Comparison of ENCODE assay signal across 35 cellular contexts in genomic region chr20:2364014-2364413, GRCh38. TPM values are rescaled to one million over a fixed set of nuclear protein-coding genes. Genes with fewer than 3 reads are reported as not detected.
A peak's percentile ranks its signal among the peaks of the same experiment; 100 is the strongest.
DNase-seq lines count a peak whose midpoint lies in the region; ATAC-seq, FAIRE-seq and TF ChIP-seq lines count a peak whose summit lies in the region.
"Had no signal": no experiment of that assay in that cellular context is flagged by ENCODE, and none has a peak within 500 bp of the region (broad histone marks: within the 10 kb centered on the region; RNA-seq: fewer than 3 reads in every experiment).

No MANE protein-coding gene starts in this region.

- DNase-seq in A549 (ENCODE audit: low read depth in 1 of 2, low spot score in 1 of 2): no peak
- peak; percentile 38 for DNase-seq in H4 (ENCODE audit: low spot score)
- DNase-seq in mammary epithelial cell: peak; percentile 57
- DNase-seq in fibroblast of mammary gland (ENCODE audit: low read depth): peak; percentile 41
- no peak for DNase-seq in activated CD4-positive, alpha-beta memory T cell treated with anti-CD3 and anti-CD28 coated beads, Interleukin-2, amount 10 ng/mL, durations not matched to agents 7 days and 5 days
- DNase-seq in amygdala (lab: John Stamatoyannopoulos, UW): no peak
- DNase-seq: activated CD4-positive, alpha-beta T cell treated with anti-CD3 and anti-CD28 coated beads for 1 hour; activated gamma-delta T cell; activated naive CD8-positive, alpha-beta T cell treated with anti-CD3 and anti-CD28 coated beads, Interleukin-2, amount 50 U/mL, for 24 hours; body of pancreas; Caco-2; DMS79 treated with DMSO at 0.1 percent for 48 hours; endodermal cell; heart right ventricle; naive B cell; NCI-H1417 treated with DMSO at 0.1 percent for 48 hours; NCI-H524 treated with DMSO at 0.1 percent for 48 hours; RPMI8226; stimulated activated CD4-positive, alpha-beta T cell treated with anti-CD3 and anti-CD28 coated beads, Interleukin-2, amount 100 ng/mL, for 48 hours had no signal

- no peaks in the 10 kb centered on the region for H3K27me3 ChIP-seq in mammary epithelial cell (ENCODE audit: insufficient read depth, low read length)
- H3K27me3 ChIP-seq: body of pancreas, foreskin keratinocyte, suprapubic skin had no signal

- H3K27ac Mint-ChIP-seq in activated CD4-positive, alpha-beta memory T cell treated with anti-CD3 and anti-CD28 coated beads, Interleukin-2, amount 10 ng/mL, durations not matched to agents 7 days and 5 days: no peak overlapping the region
- H3K27ac Mint-ChIP-seq: activated naive CD8-positive, alpha-beta T cell treated with anti-CD3 and anti-CD28 coated beads, Interleukin-2, amount 50 U/mL, for 24 hours; endodermal cell; naive B cell; stimulated activated effector memory CD8-positive, alpha-beta T cell treated with anti-CD3 and anti-CD28 coated beads, Interleukin-12 subunit alpha, Interleukin-12 subunit beta, amount 100 ng/mL, for 72 hours; T-helper 1 cell treated with Interleukin-12 subunit alpha and Interleukin-12 subunit beta and Interleukin-4 antibody, amounts not matched to agents 30 μg/mL and 1 μg/mL, for 36 hours had no signal

- H3K36me3 Mint-ChIP-seq in activated CD4-positive, alpha-beta memory T cell treated with anti-CD3 and anti-CD28 coated beads, Interleukin-2, amount 10 ng/mL, durations not matched to agents 7 days and 5 days (ENCODE audit: low read depth): no peaks in the 10 kb centered on the region
- H3K36me3 Mint-ChIP-seq: stimulated activated effector memory CD8-positive, alpha-beta T cell treated with anti-CD3 and anti-CD28 coated beads, Interleukin-12 subunit alpha, Interleukin-12 subunit beta, amount 100 ng/mL, for 72 hours had no signal

- H3K36me3 ChIP-seq in mammary epithelial cell (ENCODE audit: insufficient read depth, low read length): no peaks in the 10 kb centered on the region
- H3K36me3 ChIP-seq: BLaER1 treated with 17β-estradiol and CSF1 and Interleukin-3, amounts not matched to agents 10 nM and 100 nM; HAP-1; heart right ventricle; suprapubic skin had no signal

- no peak for TF ChIP-seq RAD21 in A549 (conservative IDR thresholded peaks at IDR 0.05 in 1 of 2, IDR thresholded peaks at IDR 0.05 in 1 of 2)

- H3K4me3 ChIP-seq in A549 (no peak overlapping the region), mammary epithelial cell (replicated peaks in 1 of 3; ENCODE audit: insufficient read depth in 1 of 3, low read depth in 2 of 3, low read length in 3 of 3) (no peak overlapping the region), fibroblast of mammary gland (ENCODE audit: control insufficient read depth, low read depth, low read length) (no peak overlapping the region)
- H3K4me3 ChIP-seq: BLaER1 treated with 17β-estradiol and CSF1 and Interleukin-3, amounts not matched to agents 10 nM and 100 nM; body of pancreas; HAP-1; heart right ventricle; SK-N-MC; smooth muscle cell; suprapubic skin had no signal

- TF ChIP-seq EP300 in A549 (IDR thresholded peaks at IDR 0.05): no peak

- peaks cover 19% of the 10 kb centered on the region for H3K9me3 ChIP-seq in A549
- H3K9me3 ChIP-seq in mammary epithelial cell (replicated peaks; ENCODE audit: insufficient read depth, low read length): peaks cover 5% of the 10 kb centered on the region
- H3K9me3 ChIP-seq: body of pancreas, suprapubic skin had no signal

- H3K27ac ChIP-seq in A549: no peak overlapping the region
- H3K27ac ChIP-seq in mammary epithelial cell (ENCODE audit: insufficient read depth, low read depth, low read length): no peak overlapping the region
- H3K27ac ChIP-seq: BLaER1 treated with 17β-estradiol and CSF1 and Interleukin-3, amounts not matched to agents 10 nM and 100 nM; body of pancreas; foreskin keratinocyte; heart right ventricle; HL-60; SK-N-MC; suprapubic skin had no signal

- no peak overlapping the region for H3K4me2 ChIP-seq in A549
- peak overlapping the region; percentile 12 for H3K4me2 ChIP-seq in mammary epithelial cell (ENCODE audit: insufficient read depth, low read depth, low read length)
- H3K4me2 ChIP-seq: BLaER1 treated with 17β-estradiol and CSF1 and Interleukin-3, amounts not matched to agents 10 nM and 100 nM; smooth muscle cell had no signal

- H2AFZ ChIP-seq in mammary epithelial cell (ENCODE audit: low read depth, low read length): peak overlapping the region; percentile 70

- dilution Hi-C loops in mammary epithelial cell (cut with HindIII; ENCODE audit: low sequenced_read_pairs): no loop called here

- H3K79me2 ChIP-seq in mammary epithelial cell (ENCODE audit: insufficient read depth, low read length): no peaks in the 10 kb centered on the region

- no peak overlapping the region for H3K9ac ChIP-seq in mammary epithelial cell (ENCODE audit: insufficient read depth, low read length)
- H3K9ac ChIP-seq: BLaER1 treated with 17β-estradiol and CSF1 and Interleukin-3, amounts not matched to agents 10 nM and 100 nM had no signal

- peaks cover 32% of the 10 kb centered on the region for H3K27me3 Mint-ChIP-seq in activated CD4-positive, alpha-beta memory T cell treated with anti-CD3 and anti-CD28 coated beads, Interleukin-2, amount 10 ng/mL, durations not matched to agents 7 days and 5 days

- WGBS in A549 (ENCODE audit: missing lambda C conversion rate): 54% methylated on average over 4 of the region's 4 CpGs
- WGBS in mammary epithelial cell (ENCODE audit: low coverage, missing lambda C conversion rate): 52% methylated on average over 4 of the region's 4 CpGs

- no peaks in the 10 kb centered on the region for H3K4me1 ChIP-seq in A549
- H3K4me1 ChIP-seq in mammary epithelial cell (ENCODE audit: insufficient read depth, low read length): peaks cover 8% of the 10 kb centered on the region
- H3K4me1 ChIP-seq: BLaER1 treated with 17β-estradiol and CSF1 and Interleukin-3, amounts not matched to agents 10 nM and 100 nM; body of pancreas; Caco-2; foreskin keratinocyte; HAP-1; heart right ventricle; suprapubic skin had no signal

- no peak for FAIRE-seq in A549 (lab: Jason Lieb, UNC)
- FAIRE-seq: colon, urothelium cell line had no signal

- CTCF ChIA-PET in A549 (lab: Yijun Ruan, JAX) (interaction anchor here (0.9 to 3.0 kb wide), 3 partner anchors 28 to 88 kb away, joined by 3 to 9 read pairs (median 7); no protein-coding TSS in a partner anchor), mammary epithelial cell (lab: Charles Lee; ENCODE audit: low non-redundant PET) (no interaction called here)
- CTCF ChIA-PET in activated CD4-positive, alpha-beta memory T cell treated with anti-CD3 and anti-CD28 coated beads, Interleukin-2, amount 10 ng/mL, durations not matched to agents 7 days and 5 days (lab: Charles Lee): no interaction called here

- H4K20me1 ChIP-seq in mammary epithelial cell (ENCODE audit: insufficient read depth, low read length): no peaks in the 10 kb centered on the region
- H4K20me1 ChIP-seq: BLaER1 treated with 17β-estradiol and CSF1 and Interleukin-3, amounts not matched to agents 10 nM and 100 nM had no signal

- H3K9me3 Mint-ChIP-seq in activated CD4-positive, alpha-beta memory T cell treated with anti-CD3 and anti-CD28 coated beads, Interleukin-2, amount 10 ng/mL, durations not matched to agents 7 days and 5 days: peaks cover 4% of the 10 kb centered on the region

- in situ Hi-C loops in mammary epithelial cell (cut with MboI; ENCODE audit: low sequenced_read_pairs in 2 of 2): no loop called here

- BruUV-seq in mammary epithelial cell (replicated peaks; lab: Mats Ljungman, UMichigan): no TSS peak

- POLR2A ChIA-PET in A549 (lab: Yijun Ruan, JAX): interaction anchor here (0.5 kb wide), 1 partner anchor 158 kb away, joined by 4 read pairs; no protein-coding TSS in a partner anchor
- POLR2A ChIA-PET in activated CD4-positive, alpha-beta memory T cell treated with anti-CD3 and anti-CD28 coated beads, Interleukin-2, amount 10 ng/mL, durations not matched to agents 7 days and 5 days (lab: Charles Lee): no interaction called here

- ATAC-seq in A549 (no peak), GM19455 (IDR thresholded peaks at IDR 0.05; ENCODE audit: unreplicated experiment) (no peak), GM18520 (IDR thresholded peaks at IDR 0.05; ENCODE audit: unreplicated experiment) (no peak)
- ATAC-seq: activated naive CD8-positive, alpha-beta T cell treated with anti-CD3 and anti-CD28 coated beads, Interleukin-2, amount 50 U/mL, for 24 hours; body of pancreas; foreskin keratinocyte; heart right ventricle; left lobe of liver; stimulated activated effector memory CD8-positive, alpha-beta T cell treated with anti-CD3 and anti-CD28 coated beads, Interleukin-12 subunit alpha, Interleukin-12 subunit beta, amount 100 ng/mL, for 72 hours had no signal

- H3K4me3 Mint-ChIP-seq in activated CD4-positive, alpha-beta memory T cell treated with anti-CD3 and anti-CD28 coated beads, Interleukin-2, amount 10 ng/mL, durations not matched to agents 7 days and 5 days: no peak overlapping the region
- H3K4me3 Mint-ChIP-seq: activated naive CD8-positive, alpha-beta T cell treated with anti-CD3 and anti-CD28 coated beads, Interleukin-2, amount 50 U/mL, for 24 hours; endodermal cell; naive B cell; stimulated activated effector memory CD8-positive, alpha-beta T cell treated with anti-CD3 and anti-CD28 coated beads, Interleukin-12 subunit alpha, Interleukin-12 subunit beta, amount 100 ng/mL, for 72 hours; T-helper 1 cell treated with Interleukin-12 subunit alpha and Interleukin-12 subunit beta and Interleukin-4 antibody, amounts not matched to agents 30 μg/mL and 1 μg/mL, for 36 hours had no signal

- no peaks in the 10 kb centered on the region for H3K4me1 Mint-ChIP-seq in activated CD4-positive, alpha-beta memory T cell treated with anti-CD3 and anti-CD28 coated beads, Interleukin-2, amount 10 ng/mL, durations not matched to agents 7 days and 5 days
- H3K4me1 Mint-ChIP-seq: activated naive CD8-positive, alpha-beta T cell treated with anti-CD3 and anti-CD28 coated beads, Interleukin-2, amount 50 U/mL, for 24 hours; endodermal cell; naive B cell; stimulated activated effector memory CD8-positive, alpha-beta T cell treated with anti-CD3 and anti-CD28 coated beads, Interleukin-12 subunit alpha, Interleukin-12 subunit beta, amount 100 ng/mL, for 72 hours had no signal

- TF ChIP-seq CTCF in A549 (IDR thresholded peaks at IDR 0.05) (no peak), mammary epithelial cell (conservative IDR thresholded peaks at IDR 0.05 in 1 of 2, IDR thresholded peaks at IDR 0.05 in 1 of 2; ENCODE audit: extremely low read depth in 1 of 2, insufficient read depth in 1 of 2, low read depth in 1 of 2, low read length in 2 of 2) (no peak), fibroblast of mammary gland (conservative IDR thresholded peaks at IDR 0.05; ENCODE audit: control insufficient read depth, insufficient read depth, low read depth, low read length) (no peak)

- intact Hi-C loops in mammary epithelial cell (cut with micrococcal nuclease): no loop called here

- TF ChIP-seq POLR2A in A549 (IDR thresholded peaks at IDR 0.05; ENCODE audit: low read length): no peak

RNA-seq across cellular contexts. Expression of gene TGM6, which starts 16.7 kb away (rescaled TPM):
- not detected in 2 replicates for polyA plus RNA-seq in A549 (2011; rRNA removed)
- not detected in 2 replicates for polyA plus RNA-seq in A549 (2012; cell fraction: cytosol; rRNA removed)
- not detected in 2 replicates for polyA plus RNA-seq in A549 (2012; cell fraction: nucleus; rRNA removed)
- polyA plus RNA-seq in A549 (2017; fragmentation: RNase III; extraction: RNeasy Plus Mini Kit Qiagen cat#74134 plus additional on column Dnase treatment): not detected in 3 replicates
- not detected in 2 replicates for polyA minus RNA-seq in A549 (2011; rRNA and poly(A)+ RNA removed)
- total RNA-seq in H4 (2014; rRNA removed; shearing (Covaris generic)): not detected in 2 replicates
- not detected for total RNA-seq in mammary epithelial cell
- polyA plus RNA-seq in mammary epithelial cell: not detected
- polyA minus RNA-seq in mammary epithelial cell: not detected
- not detected for total RNA-seq in activated CD4-positive, alpha-beta memory T cell treated with anti-CD3 and anti-CD28 coated beads, Interleukin-2, amount 10 ng/mL, durations not matched to agents 7 days and 5 days
- total RNA-seq: A673, body of pancreas, Caco-2, endodermal cell, foreskin keratinocyte, heart right ventricle, left lobe of liver, omental fat pad, smooth muscle cell had no signal
- polyA plus RNA-seq: foreskin keratinocyte, heart right ventricle, smooth muscle cell had no signal

Comparison
In these comparisons a context has a peak if more than half of its experiments do, and no peak if none do; other contexts are left out.
1. DNase-seq: peak in H4 (single experiment), mammary epithelial cell (single experiment) and fibroblast of mammary gland (single experiment); none in A549 (0 of 2), activated CD4-positive, alpha-beta memory T cell treated with anti-CD3 and anti-CD28 coated beads, Interleukin-2, amount 10 ng/mL, durations not matched to agents 7 days and 5 days (single experiment) and amygdala (0 of 56).